29 cellular contexts compared by ENCODE assay signal in the genomic region with DNA sequence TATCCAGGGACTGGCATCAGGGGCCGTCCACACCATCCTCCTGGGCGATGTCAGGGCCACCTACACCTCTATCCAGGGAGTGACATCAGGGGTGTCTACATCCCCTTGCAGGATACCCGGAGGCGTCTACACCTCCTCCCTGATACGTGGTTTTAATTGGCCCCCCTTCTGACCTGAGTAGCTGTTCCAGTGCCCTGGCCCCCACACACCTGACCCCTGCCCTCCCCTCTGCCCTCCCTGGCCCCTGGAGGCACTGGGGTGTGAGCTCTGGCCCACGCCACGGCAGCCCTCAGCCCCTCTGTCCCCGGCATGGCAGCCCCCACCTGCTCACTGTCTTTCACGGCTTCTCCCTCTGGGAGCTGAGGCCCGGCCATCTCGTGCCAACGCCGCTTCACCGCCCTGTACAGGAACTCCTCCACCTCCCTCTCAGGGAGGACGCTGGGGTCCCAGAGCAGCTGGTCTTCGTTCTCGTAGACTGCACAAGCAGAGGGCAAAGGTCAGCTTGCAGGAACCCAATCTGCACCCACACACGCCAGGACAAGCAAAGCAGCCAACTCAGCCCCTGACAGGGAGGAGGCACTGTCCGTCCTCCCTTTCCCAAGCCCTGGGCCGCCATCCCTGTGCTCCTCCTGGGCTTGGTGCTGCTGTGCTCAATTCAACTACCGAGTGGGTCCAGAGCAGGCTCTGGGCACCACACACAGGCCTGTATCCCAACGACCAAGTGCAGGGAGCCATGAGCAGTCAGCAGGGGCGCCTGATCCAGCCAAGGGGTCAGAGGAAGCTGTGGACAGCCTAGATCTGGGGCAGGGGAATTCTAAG. TPM values are rescaled to one million over a fixed set of nuclear protein-coding genes. Genes with fewer than 3 reads are reported as not detected.
DNase-seq lines count a peak whose midpoint lies in the region; ATAC-seq and TF ChIP-seq lines count a peak whose summit lies in the region.
"Had no signal": no experiment of that assay in that cellular context is flagged by ENCODE, and none has a peak within 500 bp of the region (broad histone marks: within the 10 kb centered on the region; RNA-seq: fewer than 3 reads in every experiment).

No MANE protein-coding gene starts in this region.

- POLR2A ChIA-PET in activated naive CD8-positive, alpha-beta T cell treated with anti-CD3 and anti-CD28 coated beads, Interleukin-2, amount 10 ng/mL, durations not matched to agents 7 days and 5 days (lab: Charles Lee): no interaction called here

- H3K4me3 ChIP-seq in upper lobe of left lung: no peak overlapping the region
- H3K4me3 ChIP-seq: cardiac muscle cell, esophagus squamous epithelium, prostate gland, transverse colon had no signal

- no peaks in the 10 kb centered on the region for H3K9me3 ChIP-seq in upper lobe of left lung
- H3K9me3 ChIP-seq: esophagus squamous epithelium, neutrophil, prostate gland, transverse colon had no signal

- ATAC-seq in activated naive CD8-positive, alpha-beta T cell treated with anti-CD3 and anti-CD28 coated beads, Interleukin-2, amount 10 ng/mL, durations not matched to agents 7 days and 5 days (ENCODE audit: low read depth): no peak
- ATAC-seq in activated naive CD8-positive, alpha-beta T cell treated with anti-CD3 and anti-CD28 coated beads, Interleukin-2, amount 50 U/mL, for 24 hours: no peak
- ATAC-seq in esophagus mucosa: peak; percentile 23
- peak in 1 of 2 donors; percentile 6 for ATAC-seq in upper lobe of left lung (ENCODE audit: low FRiP score in 2 of 2)
- ATAC-seq: foreskin keratinocyte, left colon, PC-3 had no signal

- no peak overlapping the region for H3K27ac Mint-ChIP-seq in activated naive CD8-positive, alpha-beta T cell treated with anti-CD3 and anti-CD28 coated beads, Interleukin-2, amount 10 ng/mL, durations not matched to agents 7 days and 5 days
- no peak overlapping the region for H3K27ac Mint-ChIP-seq in activated naive CD8-positive, alpha-beta T cell treated with anti-CD3 and anti-CD28 coated beads, Interleukin-2, amount 50 U/mL, for 24 hours
- H3K27ac Mint-ChIP-seq in nephron progenitor cell: peak overlapping the region; percentile 94
- no peak overlapping the region for H3K27ac Mint-ChIP-seq in activated T-helper 1 cell treated with anti-CD3 and anti-CD28 coated beads, Interleukin-12 subunit alpha, Interleukin-12 subunit beta, Interleukin-2, Interleukin-4 antibody, amounts not matched to agents 30 ng/mL and 10 ng/mL and 1 ng/mL, durations not matched to agents 14 hours and 24 hours and 36 hours
- H3K27ac Mint-ChIP-seq: T-helper 2 cell treated with Interferon-gamma antibody and Interleukin-4, amounts not matched to agents 5 μg/mL and 100 μg/mL, for 36 hours had no signal

- H3K36me3 ChIP-seq in upper lobe of left lung: peaks cover 0 to 67% (median 38%) of the 10 kb centered on the region in 4 donors
- H3K36me3 ChIP-seq: cardiac muscle cell, neutrophil had no signal

- H3K36me3 Mint-ChIP-seq in activated naive CD8-positive, alpha-beta T cell treated with anti-CD3 and anti-CD28 coated beads, Interleukin-2, amount 10 ng/mL, durations not matched to agents 7 days and 5 days: peaks cover 18% of the 10 kb centered on the region
- H3K36me3 Mint-ChIP-seq in activated naive CD8-positive, alpha-beta T cell treated with anti-CD3 and anti-CD28 coated beads, Interleukin-2, amount 50 U/mL, for 24 hours (ENCODE audit: low read depth): peaks cover 21% of the 10 kb centered on the region
- H3K36me3 Mint-ChIP-seq in nephron progenitor cell (ENCODE audit: low read depth): peaks cover 8% of the 10 kb centered on the region
- H3K36me3 Mint-ChIP-seq in activated T-helper 1 cell treated with anti-CD3 and anti-CD28 coated beads, Interleukin-12 subunit alpha, Interleukin-12 subunit beta, Interleukin-2, Interleukin-4 antibody, amounts not matched to agents 30 ng/mL and 10 ng/mL and 1 ng/mL, durations not matched to agents 14 hours and 24 hours and 36 hours (ENCODE audit: low read depth): peaks cover 15% of the 10 kb centered on the region

- H3K9me3 Mint-ChIP-seq in activated naive CD8-positive, alpha-beta T cell treated with anti-CD3 and anti-CD28 coated beads, Interleukin-2, amount 10 ng/mL, durations not matched to agents 7 days and 5 days: peaks cover 3% of the 10 kb centered on the region
- no peaks in the 10 kb centered on the region for H3K9me3 Mint-ChIP-seq in activated naive CD8-positive, alpha-beta T cell treated with anti-CD3 and anti-CD28 coated beads, Interleukin-2, amount 50 U/mL, for 24 hours
- peaks cover 35% of the 10 kb centered on the region for H3K9me3 Mint-ChIP-seq in nephron progenitor cell
- peaks cover 4% of the 10 kb centered on the region for H3K9me3 Mint-ChIP-seq in activated T-helper 1 cell treated with anti-CD3 and anti-CD28 coated beads, Interleukin-12 subunit alpha, Interleukin-12 subunit beta, Interleukin-2, Interleukin-4 antibody, amounts not matched to agents 30 ng/mL and 10 ng/mL and 1 ng/mL, durations not matched to agents 14 hours and 24 hours and 36 hours
- H3K9me3 Mint-ChIP-seq: T-helper 2 cell treated with Interferon-gamma antibody and Interleukin-4, amounts not matched to agents 5 μg/mL and 100 μg/mL, for 36 hours had no signal

- peak; percentile 18 for DNase-seq in activated naive CD8-positive, alpha-beta T cell treated with anti-CD3 and anti-CD28 coated beads, Interleukin-2, amount 10 ng/mL, durations not matched to agents 7 days and 5 days
- DNase-seq in activated naive CD8-positive, alpha-beta T cell treated with anti-CD3 and anti-CD28 coated beads, Interleukin-2, amount 50 U/mL, for 24 hours: no peak
- no peak for DNase-seq in nephron progenitor cell
- DNase-seq in upper lobe of left lung: peak in 1 of 2 donors; percentile 67
- DNase-seq in activated T-helper 1 cell treated with anti-CD3 and anti-CD28 coated beads, Interleukin-12 subunit alpha, Interleukin-12 subunit beta, Interleukin-2, Interleukin-4 antibody, amounts not matched to agents 30 ng/mL and 10 ng/mL and 1 ng/mL, durations not matched to agents 14 hours and 24 hours and 36 hours (ENCODE audit: low spot score): no peak
- no peak for DNase-seq in GM19240 (ENCODE audit: insufficient read length, low spot score)
- DNase-seq in NCI-H187 (lab: John Stamatoyannopoulos, UW): no peak
- DNase-seq: 8988T; activated CD4-positive, alpha-beta T cell treated with anti-CD3 and anti-CD28 coated beads for 4 hours; Calu3; DMS79; esophagus squamous epithelium; foreskin keratinocyte; hippocampal formation; Kasumi-1; left colon; NCI-H1436; NCI-H2081 treated with DMSO at 0.1 percent for 48 hours; NCI-H226; NCI-H526 treated with DMSO at 0.1 percent for 48 hours; PC-3; SHP77; stimulated activated CD4-positive, alpha-beta T cell treated with anti-CD3 and anti-CD28 coated beads, Interleukin-4, amount 100 ng/mL, for 24 hours; transverse colon had no signal

- no peak for TF ChIP-seq POLR2A in upper lobe of left lung (IDR thresholded peaks at IDR 0.05)

- no peaks in the 10 kb centered on the region for H3K27me3 Mint-ChIP-seq in activated naive CD8-positive, alpha-beta T cell treated with anti-CD3 and anti-CD28 coated beads, Interleukin-2, amount 10 ng/mL, durations not matched to agents 7 days and 5 days
- H3K27me3 Mint-ChIP-seq in activated naive CD8-positive, alpha-beta T cell treated with anti-CD3 and anti-CD28 coated beads, Interleukin-2, amount 50 U/mL, for 24 hours: no peaks in the 10 kb centered on the region
- peaks cover 5% of the 10 kb centered on the region for H3K27me3 Mint-ChIP-seq in nephron progenitor cell (ENCODE audit: low read depth, poor library complexity)
- no peaks in the 10 kb centered on the region for H3K27me3 Mint-ChIP-seq in activated T-helper 1 cell treated with anti-CD3 and anti-CD28 coated beads, Interleukin-12 subunit alpha, Interleukin-12 subunit beta, Interleukin-2, Interleukin-4 antibody, amounts not matched to agents 30 ng/mL and 10 ng/mL and 1 ng/mL, durations not matched to agents 14 hours and 24 hours and 36 hours (ENCODE audit: insufficient read depth)

- peaks cover 3% of the 10 kb centered on the region for H3K4me1 Mint-ChIP-seq in activated naive CD8-positive, alpha-beta T cell treated with anti-CD3 and anti-CD28 coated beads, Interleukin-2, amount 10 ng/mL, durations not matched to agents 7 days and 5 days
- H3K4me1 Mint-ChIP-seq in activated naive CD8-positive, alpha-beta T cell treated with anti-CD3 and anti-CD28 coated beads, Interleukin-2, amount 50 U/mL, for 24 hours: no peaks in the 10 kb centered on the region
- peaks cover 17% of the 10 kb centered on the region for H3K4me1 Mint-ChIP-seq in nephron progenitor cell
- no peaks in the 10 kb centered on the region for H3K4me1 Mint-ChIP-seq in activated T-helper 1 cell treated with anti-CD3 and anti-CD28 coated beads, Interleukin-12 subunit alpha, Interleukin-12 subunit beta, Interleukin-2, Interleukin-4 antibody, amounts not matched to agents 30 ng/mL and 10 ng/mL and 1 ng/mL, durations not matched to agents 14 hours and 24 hours and 36 hours (ENCODE audit: low read depth)

- no peaks in the 10 kb centered on the region for H3K27me3 ChIP-seq in upper lobe of left lung
- H3K27me3 ChIP-seq: cardiac muscle cell, esophagus squamous epithelium, foreskin keratinocyte, neutrophil, transverse colon had no signal

- 80 to 89% methylated on average over 12 to 23 of the region's 23 CpGs for WGBS in upper lobe of left lung, 2 donors

- no peak for TF ChIP-seq EP300 in upper lobe of left lung (IDR thresholded peaks at IDR 0.05)

- TF ChIP-seq CTCF in nephron progenitor cell (IDR thresholded peaks at IDR 0.05) (no peak), upper lobe of left lung (IDR thresholded peaks at IDR 0.05) (no peak)

- peak overlapping the region; percentile 54 to 81 (median 80) for H3K27ac ChIP-seq in upper lobe of left lung
- H3K27ac ChIP-seq: cardiac muscle cell, foreskin keratinocyte, neutrophil, prostate gland, transverse colon had no signal

- no peak overlapping the region for H3K4me3 Mint-ChIP-seq in activated naive CD8-positive, alpha-beta T cell treated with anti-CD3 and anti-CD28 coated beads, Interleukin-2, amount 10 ng/mL, durations not matched to agents 7 days and 5 days
- H3K4me3 Mint-ChIP-seq in activated naive CD8-positive, alpha-beta T cell treated with anti-CD3 and anti-CD28 coated beads, Interleukin-2, amount 50 U/mL, for 24 hours: no peak overlapping the region
- H3K4me3 Mint-ChIP-seq in nephron progenitor cell: no peak overlapping the region
- H3K4me3 Mint-ChIP-seq in activated T-helper 1 cell treated with anti-CD3 and anti-CD28 coated beads, Interleukin-12 subunit alpha, Interleukin-12 subunit beta, Interleukin-2, Interleukin-4 antibody, amounts not matched to agents 30 ng/mL and 10 ng/mL and 1 ng/mL, durations not matched to agents 14 hours and 24 hours and 36 hours: no peak overlapping the region
- H3K4me3 Mint-ChIP-seq: T-helper 2 cell treated with Interferon-gamma antibody and Interleukin-4, amounts not matched to agents 5 μg/mL and 100 μg/mL, for 36 hours had no signal

- H3K4me1 ChIP-seq in upper lobe of left lung: peaks cover 4 to 18% (median 13%) of the 10 kb centered on the region in 4 donors
- H3K4me1 ChIP-seq: esophagus squamous epithelium, foreskin keratinocyte, prostate gland, transverse colon had no signal

- intact Hi-C loops in activated T-helper 1 cell treated with anti-CD3 and anti-CD28 coated beads, Interleukin-12 subunit alpha, Interleukin-12 subunit beta, Interleukin-2, Interleukin-4 antibody, amounts not matched to agents 30 ng/mL and 10 ng/mL and 1 ng/mL, durations not matched to agents 14 hours and 24 hours and 36 hours (cut with micrococcal nuclease): no loop called here

RNA-seq across cellular contexts. Expression of gene PLPP2, which starts 22.2 kb away (rescaled TPM):
- not detected for total RNA-seq in activated naive CD8-positive, alpha-beta T cell treated with anti-CD3 and anti-CD28 coated beads, Interleukin-2, amount 10 ng/mL, durations not matched to agents 7 days and 5 days
- total RNA-seq in esophagus mucosa: 12.3 TPM
- 10 to 100 TPM in 4 of 6 donors, 1 to 10 TPM in 2; 7.1 to 50.1 (median 16.7) TPM for total RNA-seq in upper lobe of left lung
- total RNA-seq in activated T-helper 1 cell treated with anti-CD3 and anti-CD28 coated beads, Interleukin-12 subunit alpha, Interleukin-12 subunit beta, Interleukin-2, Interleukin-4 antibody, amounts not matched to agents 30 ng/mL and 10 ng/mL and 1 ng/mL, durations not matched to agents 14 hours and 24 hours and 36 hours: 0.16 and 0.34 TPM in 2 replicates
- total RNA-seq: PC-3 had no signal

RNA-seq across cellular contexts. Expression of gene MIER2, which starts 31.2 kb away (rescaled TPM):
- 10 to 100 TPM; 23.4 to 24.9 TPM for total RNA-seq in activated naive CD8-positive, alpha-beta T cell treated with anti-CD3 and anti-CD28 coated beads, Interleukin-2, amount 10 ng/mL, durations not matched to agents 7 days and 5 days
- total RNA-seq in esophagus mucosa: 14.8 TPM
- 10 to 100 TPM; 16.4 to 64.8 (median 31.7) TPM for total RNA-seq in upper lobe of left lung
- 32.0 and 34.2 TPM in 2 replicates for total RNA-seq in activated T-helper 1 cell treated with anti-CD3 and anti-CD28 coated beads, Interleukin-12 subunit alpha, Interleukin-12 subunit beta, Interleukin-2, Interleukin-4 antibody, amounts not matched to agents 30 ng/mL and 10 ng/mL and 1 ng/mL, durations not matched to agents 14 hours and 24 hours and 36 hours
- total RNA-seq: PC-3 had no signal
